Comparison of ENCODE assay signal across 1 cellular context in genomic region chr12:126915309-126915708, GRCh38.
TF ChIP-seq lines count a peak whose summit lies in the region.

No MANE protein-coding gene starts in this region.

TF ChIP-seq in K562, 482 proteins besides CTCF, POLR2A, EP300 and RAD21 (continued from another document):
- no peak for TF ChIP-seq HMGXB4 (CRISPR knock-in tag; IDR thresholded peaks at IDR 0.05)
- no peak for TF ChIP-seq TRIM24 (IDR thresholded peaks at IDR 0.05)
- no peak for TF ChIP-seq PURB (CRISPR knock-in tag; IDR thresholded peaks at IDR 0.05; ENCODE audit: low read depth)
- no peak for TF ChIP-seq ZNF277 (CRISPR knock-in tag; IDR thresholded peaks at IDR 0.05; ENCODE audit: borderline replicate concordance)
- 0 out of 2 replicates have a peak, but pooled peaks have one; percentile 41 for TF ChIP-seq DPF2 (IDR thresholded peaks at IDR 0.05)
- no peak for TF ChIP-seq ZNF764 (CRISPR knock-in tag; IDR thresholded peaks at IDR 0.05; ENCODE audit: low read depth)
- TF ChIP-seq RFX7 (CRISPR knock-in tag; IDR thresholded peaks at IDR 0.05): no peak
- no peak for TF ChIP-seq ATF4 (CRISPR knock-in tag; IDR thresholded peaks at IDR 0.05)
- no peak for TF ChIP-seq HNRNPK (IDR thresholded peaks at IDR 0.05; ENCODE audit: low read depth, low read length, poor library complexity, severe bottlenecking)
- no peak for TF ChIP-seq SMAD1 (IDR thresholded peaks at IDR 0.05; ENCODE audit: low read depth, low read length, partially characterized antibody)
- no peak for TF ChIP-seq ARNT (IDR thresholded peaks at IDR 0.05)
- no peak for TF ChIP-seq ELK3 (CRISPR knock-in tag; IDR thresholded peaks at IDR 0.05)
- no peak for TF ChIP-seq THRB (CRISPR knock-in tag; conservative IDR thresholded peaks at IDR 0.05)
- no peak for TF ChIP-seq HLTF (IDR thresholded peaks at IDR 0.05)
- TF ChIP-seq KAT8 (IDR thresholded peaks at IDR 0.05; ENCODE audit: low read depth): no peak
- TF ChIP-seq ATF3 (IDR thresholded peaks at IDR 0.05): no peak
- TF ChIP-seq ATF3 (CRISPR knock-in tag; conservative IDR thresholded peaks at IDR 0.05): no peak
- TF ChIP-seq NUFIP1 (IDR thresholded peaks at IDR 0.05; ENCODE audit: partially characterized antibody): no peak
- TF ChIP-seq STAT5A (IDR thresholded peaks at IDR 0.05; ENCODE audit: borderline replicate concordance, low read length): no peak
- TF ChIP-seq DDX20 (tag; IDR thresholded peaks at IDR 0.05; ENCODE audit: low read depth): no peak
- no peak for TF ChIP-seq CBX8 (IDR thresholded peaks at IDR 0.05; ENCODE audit: borderline replicate concordance, extremely low read depth, low read depth, low read length, poor library complexity, severe bottlenecking)
- TF ChIP-seq ZNF717 (CRISPR knock-in tag; IDR thresholded peaks at IDR 0.05): no peak
